In genomic region chr10:282294-283139, GRCh38 we compare ENCODE assay signal across 14 cellular contexts.
DNase-seq lines count a peak whose midpoint lies in the region; ATAC-seq and TF ChIP-seq lines count a peak whose summit lies in the region.
"Had no signal": no experiment of that assay in that cellular context is flagged by ENCODE, and none has a peak within 500 bp of the region (broad histone marks: within the 10 kb centered on the region; RNA-seq: fewer than 3 reads in every experiment).

No MANE protein-coding gene starts in this region.

- DNase-seq in SIG-M5 treated with dmso at 0.1 percent for 504 hours (lab: John Stamatoyannopoulos, UW; ENCODE audit: unreplicated experiment) (peak; percentile 5), SIG-M5 (lab: John Stamatoyannopoulos, UW) (no peak), HT1080 (ENCODE audit: low read depth) (peak; percentile 58), amniotic epithelial cell (ENCODE audit: low read depth) (peak; percentile 74), psoas muscle (no peak), NCI-H1694 treated with DMSO at 0.1 percent for 48 hours (lab: John Stamatoyannopoulos, UW) (no peak), immature natural killer cell (no peak)
- no peak for DNase-seq in CD8-positive, alpha-beta memory T cell
- DNase-seq: DMS153, left cardiac atrium, NCI-H2171 had no signal

- intact Hi-C loops in psoas muscle (cut with DNase I): no loop called here

- H3K27me3 ChIP-seq in psoas muscle (ENCODE audit: insufficient read depth in 3 of 3, low read length in 2 of 3): no peaks in the 10 kb centered on the region
- H3K27me3 ChIP-seq in CD8-positive, alpha-beta memory T cell (ENCODE audit: insufficient read depth, low read length, poor library complexity, severe bottlenecking): no peaks in the 10 kb centered on the region

- POLR2A ChIA-PET in CD8-positive, alpha-beta memory T cell (lab: Charles Lee): no interaction called here

- H3K9me3 ChIP-seq in psoas muscle: no peaks in the 10 kb centered on the region
- no peaks in the 10 kb centered on the region for H3K9me3 ChIP-seq in CD8-positive, alpha-beta memory T cell (ENCODE audit: low read length)

- H3K4me1 ChIP-seq in psoas muscle: no peaks in the 10 kb centered on the region
- H3K4me1 ChIP-seq in CD8-positive, alpha-beta memory T cell (ENCODE audit: insufficient read depth, low read length): peaks cover 3% of the 10 kb centered on the region

- 76 to 83% (median 81%) methylated on average over 7 of the region's 7 CpGs for WGBS in psoas muscle, 3 donors

- no peak overlapping the region for H3K4me3 ChIP-seq in psoas muscle
- H3K4me3 ChIP-seq in CD8-positive, alpha-beta memory T cell (ENCODE audit: low read length): no peak overlapping the region

- no peaks in the 10 kb centered on the region for H3K9me3 Mint-ChIP-seq in CD8-positive, alpha-beta memory T cell
- H3K9me3 Mint-ChIP-seq in immature natural killer cell: no peaks in the 10 kb centered on the region

- peaks cover 10 to 17% (median 16%) of the 10 kb centered on the region in 3 donors for H3K4me1 Mint-ChIP-seq in CD8-positive, alpha-beta memory T cell
- peaks cover 0 to 9% of the 10 kb centered on the region in 2 donors for H3K4me1 Mint-ChIP-seq in immature natural killer cell

- no peak overlapping the region for H3K27ac ChIP-seq in psoas muscle
- no peak overlapping the region for H3K27ac ChIP-seq in CD8-positive, alpha-beta memory T cell (ENCODE audit: low read depth, low read length)
- H3K27ac ChIP-seq: 22Rv1, RWPE1, VCaP had no signal

- peaks cover 0 to 3% of the 10 kb centered on the region in 2 donors for H3K27me3 Mint-ChIP-seq in CD8-positive, alpha-beta memory T cell
- peaks cover 0 to 4% (median 0%) of the 10 kb centered on the region in 3 donors for H3K27me3 Mint-ChIP-seq in immature natural killer cell (ENCODE audit: low read depth in 3 of 3)

- peak; percentile 25 to 81 (median 70) for ATAC-seq in psoas muscle
- ATAC-seq: left cardiac atrium had no signal

- peak overlapping the region in 1 of 8 donors; percentile 38 for H3K27ac Mint-ChIP-seq in CD8-positive, alpha-beta memory T cell
- H3K27ac Mint-ChIP-seq in immature natural killer cell: no peak overlapping the region

- peaks cover 0 to 50% (median 4%) of the 10 kb centered on the region in 3 donors for H3K36me3 Mint-ChIP-seq in CD8-positive, alpha-beta memory T cell
- H3K36me3 Mint-ChIP-seq in immature natural killer cell: peaks cover 3 to 15% (median 12%) of the 10 kb centered on the region in 3 donors

- no peak for TF ChIP-seq CTCF in psoas muscle (IDR thresholded peaks at IDR 0.05)

- H3K36me3 ChIP-seq in psoas muscle (ENCODE audit: insufficient read depth in 1 of 2, low read depth in 1 of 2): peaks cover 3 to 95% of the 10 kb centered on the region in 2 donors
- H3K36me3 ChIP-seq in CD8-positive, alpha-beta memory T cell (ENCODE audit: insufficient read depth, low read length): no peaks in the 10 kb centered on the region

- no peak overlapping the region for H3K4me3 Mint-ChIP-seq in CD8-positive, alpha-beta memory T cell
- no peak overlapping the region for H3K4me3 Mint-ChIP-seq in immature natural killer cell

- CTCF ChIA-PET in CD8-positive, alpha-beta memory T cell (lab: Charles Lee): no interaction called here

Comparison
In these comparisons a context has a peak if more than half of its experiments do, and no peak if none do; other contexts are left out.
1. DNase-seq: peak in SIG-M5 treated with dmso at 0.1 percent for 504 hours (single experiment), HT1080 (single experiment) and amniotic epithelial cell (single experiment); none in SIG-M5 (single experiment), psoas muscle (0 of 2), NCI-H1694 treated with DMSO at 0.1 percent for 48 hours (single experiment), CD8-positive, alpha-beta memory T cell (0 of 5) and immature natural killer cell (0 of 3).